9 cellular contexts compared by ENCODE assay signal in genomic region chr15:39919740-39920509, GRCh38. TPM values are rescaled to one million over a fixed set of nuclear protein-coding genes. Genes with fewer than 3 reads are reported as not detected.
DNase-seq lines count a peak whose midpoint lies in the region; ATAC-seq, FAIRE-seq and TF ChIP-seq lines count a peak whose summit lies in the region.
"Had no signal": no experiment of that assay in that cellular context is flagged by ENCODE, and none has a peak within 500 bp of the region (broad histone marks: within the 10 kb centered on the region; RNA-seq: fewer than 3 reads in every experiment).

Gene GPR176 (minus strand): TSS chr15:39920266. CDS start chr15:39920026, 240 bp downstream.

- peaks cover 10% of the 10 kb centered on the region for H3K4me1 ChIP-seq in CD8-positive, alpha-beta memory T cell (ENCODE audit: insufficient read depth, low read length)
- H3K4me1 ChIP-seq in OCI-LY1 (ENCODE audit: insufficient read depth, low read length, severe bottlenecking) = peaks cover 30% of the 10 kb centered on the region

- H3K4me3 Mint-ChIP-seq in CD8-positive, alpha-beta memory T cell = peak within 1 kb of the TSS; percentile 75 to 92 (median 86)
- H3K4me3 Mint-ChIP-seq in naive thymus-derived CD8-positive, alpha-beta T cell = peak within 1 kb of the TSS; percentile 79 to 91 (median 89)

- CTCF ChIA-PET in CD8-positive, alpha-beta memory T cell (lab: Charles Lee) = no interaction called here

- no peaks in the 10 kb centered on the region for H3F3A ChIP-seq in OCI-LY1 (ENCODE audit: insufficient read depth, low read length)

- no peaks in the 10 kb centered on the region for H3K36me3 ChIP-seq in CD8-positive, alpha-beta memory T cell (ENCODE audit: insufficient read depth, low read length)
- H3K36me3 ChIP-seq in OCI-LY1 (ENCODE audit: insufficient read depth, low read length) = no peaks in the 10 kb centered on the region

- H3K4me1 Mint-ChIP-seq in CD8-positive, alpha-beta memory T cell = peaks cover 14 to 17% (median 16%) of the 10 kb centered on the region in 3 donors
- H3K4me1 Mint-ChIP-seq in naive thymus-derived CD8-positive, alpha-beta T cell = peaks cover 4 to 15% (median 9%) of the 10 kb centered on the region in 4 donors

- ATAC-seq in naive thymus-derived CD8-positive, alpha-beta T cell = peak; percentile 34 to 38

- H3K4me2 ChIP-seq in OCI-LY1 (ENCODE audit: low read length) = peak within 1 kb of the TSS; percentile 76

- H3K27me3 Mint-ChIP-seq in CD8-positive, alpha-beta memory T cell = peaks cover 30 to 33% of the 10 kb centered on the region in 2 donors
- H3K27me3 Mint-ChIP-seq in naive thymus-derived CD8-positive, alpha-beta T cell = peaks cover 8 to 27% (median 15%) of the 10 kb centered on the region in 5 donors

- H3K27me3 ChIP-seq in CD8-positive, alpha-beta memory T cell (ENCODE audit: insufficient read depth, low read length, poor library complexity, severe bottlenecking) = peaks cover 10% of the 10 kb centered on the region
- no peaks in the 10 kb centered on the region for H3K27me3 ChIP-seq in OCI-LY1 (ENCODE audit: insufficient read depth, low read length)

- peak within 1 kb of the TSS; percentile 82 for H3K4me3 ChIP-seq in CD8-positive, alpha-beta memory T cell (ENCODE audit: low read length)
- peak within 1 kb of the TSS; percentile 65 for H3K4me3 ChIP-seq in OCI-LY1 (ENCODE audit: low read depth, low read length, poor library complexity, severe bottlenecking)

- no peaks in the 10 kb centered on the region for H3K9me3 ChIP-seq in CD8-positive, alpha-beta memory T cell (ENCODE audit: low read length)
- no peaks in the 10 kb centered on the region for H3K9me3 ChIP-seq in OCI-LY1 (ENCODE audit: low read length)

- peak within 1 kb of the TSS; percentile 65 for H2AFZ ChIP-seq in OCI-LY1 (ENCODE audit: low read length)

- peak within 1 kb of the TSS in 6 of 8 donors; percentile 6 to 88 (median 72) for H3K27ac Mint-ChIP-seq in CD8-positive, alpha-beta memory T cell
- H3K27ac Mint-ChIP-seq in naive thymus-derived CD8-positive, alpha-beta T cell = peak within 1 kb of the TSS in 9 of 10 donors; percentile 58 to 87 (median 73)

- peak in 4 of 5 donors; percentile 21 to 48 (median 28) for DNase-seq in CD8-positive, alpha-beta memory T cell
- DNase-seq in GOT3 (lab: John Stamatoyannopoulos, UW) (peak; percentile 37), fibroblast of the conjunctiva (ENCODE audit: low read depth) (peak; percentile 85), urothelium cell line (ENCODE audit: low spot score) (peak; percentile 80)
- peak; percentile 32 for DNase-seq in activated naive CD4-positive, alpha-beta T cell treated with Interleukin-2 at 50 U/mL for 16 hours
- DNase-seq in naive thymus-derived CD8-positive, alpha-beta T cell = peak in 8 of 10 donors; percentile 3 to 61 (median 28)
- no peak for DNase-seq in effector CD8-positive, alpha-beta T cell (lab: John Stamatoyannopoulos, UW)

- no peak for TF ChIP-seq CTCF in OCI-LY1 (IDR thresholded peaks at IDR 0.05; ENCODE audit: low read length)

- H3K79me2 ChIP-seq in OCI-LY1 (ENCODE audit: insufficient read depth, low read length) = no peaks in the 10 kb centered on the region

- H4K20me1 ChIP-seq in OCI-LY1 (ENCODE audit: insufficient read depth, low read length) = no peaks in the 10 kb centered on the region

- H3K36me3 Mint-ChIP-seq in CD8-positive, alpha-beta memory T cell = peaks cover 0 to 1% (median 0%) of the 10 kb centered on the region in 3 donors
- no peaks in the 10 kb centered on the region for H3K36me3 Mint-ChIP-seq in naive thymus-derived CD8-positive, alpha-beta T cell

- FAIRE-seq in urothelium cell line (lab: Jason Lieb, UNC) = peak; percentile 63

- peak within 1 kb of the TSS; percentile 64 for H3K9ac ChIP-seq in OCI-LY1 (ENCODE audit: low read length)

- no peaks in the 10 kb centered on the region for H3K9me2 ChIP-seq in OCI-LY1 (ENCODE audit: low read depth, low read length)

- H3K9me3 Mint-ChIP-seq in CD8-positive, alpha-beta memory T cell = no peaks in the 10 kb centered on the region
- H3K9me3 Mint-ChIP-seq in naive thymus-derived CD8-positive, alpha-beta T cell = peaks cover 0 to 6% (median 0%) of the 10 kb centered on the region in 9 donors

- no peak within 1 kb of the TSS for H3K27ac ChIP-seq in CD8-positive, alpha-beta memory T cell (ENCODE audit: low read depth, low read length)
- no peak within 1 kb of the TSS for H3K27ac ChIP-seq in OCI-LY1 (ENCODE audit: low read depth, low read length, poor library complexity, severe bottlenecking)

- POLR2A ChIA-PET in CD8-positive, alpha-beta memory T cell (lab: Charles Lee) = interaction anchor here (1.5 kb wide), 1 partner anchor 14 kb away, joined by 3 read pairs; the partner anchor contains the start of gene EIF2AK4
- POLR2A ChIA-PET in naive thymus-derived CD8-positive, alpha-beta T cell (lab: Charles Lee) = interaction anchor here (1.1 kb wide), 1 partner anchor 12 kb away, joined by 4 read pairs; no protein-coding TSS in a partner anchor

RNA-seq across cellular contexts. Expression of gene GPR176, which starts in this region (rescaled TPM):
- under 1 TPM in 1 of 2 experiments, not detected in 1; 0.20 TPM for total RNA-seq in CD8-positive, alpha-beta memory T cell
- polyA plus RNA-seq in CD8-positive, alpha-beta memory T cell = not detected
- not detected for total RNA-seq in naive thymus-derived CD8-positive, alpha-beta T cell
- not detected for polyA plus RNA-seq in naive thymus-derived CD8-positive, alpha-beta T cell
- total RNA-seq: T-helper 2 cell treated with Interferon-gamma antibody and Interleukin-4, amounts not matched to agents 100 ng/mL and 5 ng/mL, for 36 hours had no signal

Comparison
In these comparisons a context has a peak if more than half of its experiments do, and no peak if none do; other contexts are left out.
1. Peak in DNase-seq and H3K4me3 ChIP-seq in CD8-positive, alpha-beta memory T cell; RNA of the gene not detected or under 1 TPM.
2. Peak in DNase-seq and ATAC-seq in naive thymus-derived CD8-positive, alpha-beta T cell; RNA of the gene not detected or under 1 TPM.